ENCODE assay signal across 8 cellular contexts in the genomic region with DNA sequence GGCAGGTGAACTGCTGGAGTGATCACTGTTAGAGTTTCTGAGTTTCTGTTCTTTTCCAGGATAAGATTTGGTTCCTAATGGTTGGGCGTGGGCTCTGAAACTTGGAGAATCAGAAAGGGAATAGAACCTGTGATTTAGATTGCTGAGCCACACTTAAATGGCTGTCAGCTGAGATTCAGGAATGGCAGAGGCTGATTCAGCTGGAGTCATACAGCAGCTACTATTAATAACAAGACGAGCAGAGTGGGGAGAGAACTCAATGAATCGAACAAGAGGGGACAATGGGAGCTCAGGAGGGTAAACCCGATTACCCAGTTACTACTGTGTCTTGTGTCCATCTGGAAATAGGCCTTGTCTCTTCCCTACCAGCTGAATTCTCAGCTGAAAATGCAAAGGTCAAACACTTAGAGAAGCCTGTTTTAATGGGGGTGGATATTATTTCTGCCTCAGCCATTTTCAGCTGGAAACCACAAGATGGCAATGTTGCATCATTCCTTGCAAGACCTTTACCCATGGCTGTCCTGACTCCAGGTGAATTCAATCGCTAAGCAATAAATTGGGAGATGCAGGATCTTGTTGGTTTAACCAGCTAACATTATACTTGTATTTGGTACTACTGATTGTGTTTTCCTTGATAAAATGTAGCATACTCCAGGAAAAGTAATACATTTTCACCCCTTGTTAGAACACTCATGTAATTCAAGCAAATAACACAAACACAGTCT.
DNase-seq lines count a peak whose midpoint lies in the region; ATAC-seq and TF ChIP-seq lines count a peak whose summit lies in the region.

No MANE protein-coding gene starts in this region.

- H3K9me3 ChIP-seq in HAP-1 (no peaks in the 10 kb centered on the region), lung (ENCODE audit: control insufficient read depth in 2 of 2, insufficient read depth in 1 of 2, low read length in 1 of 2) (no peaks in the 10 kb centered on the region)

- H3K27me3 ChIP-seq in HAP-1 (ENCODE audit: low read depth) (peaks cover 4% of the 10 kb centered on the region; the same call in 1 of the 2 replicates), lung (ENCODE audit: control insufficient read depth, insufficient read depth) (no peaks in the 10 kb centered on the region)

- no peaks in the 10 kb centered on the region for H3K9me3 Mint-ChIP-seq in activated T-cell treated with anti-CD3 and anti-CD28 coated beads, Interleukin-2, amount 50 U/mL, for 72 hours

- ATAC-seq in activated T-cell treated with anti-CD3 and anti-CD28 coated beads, Interleukin-2, amount 50 U/mL, for 72 hours (replicated peaks in 1 of 2) = peak; percentile 53 to 54
- ATAC-seq in lung (ENCODE audit: insufficient read depth, low FRiP score) = peak; percentile 41

- H3K4me3 ChIP-seq in HAP-1 (no peak overlapping the region), lung (no peak overlapping the region)

- H3K4me1 ChIP-seq in HAP-1 (no peaks in the 10 kb centered on the region), lung (ENCODE audit: control insufficient read depth in 2 of 2, insufficient read depth in 2 of 2, low read length in 2 of 2) (peaks cover 0 to 1% of the 10 kb centered on the region in 2 donors)

- peak; percentile 63 for TF ChIP-seq CTCF in lung (IDR thresholded peaks at IDR 0.05; ENCODE audit: control extremely low read depth, extremely low read depth)

- peaks cover 37% of the 10 kb centered on the region for H3K27me3 Mint-ChIP-seq in activated T-cell treated with anti-CD3 and anti-CD28 coated beads, Interleukin-2, amount 50 U/mL, for 72 hours (ENCODE audit: low read depth)

- no peaks in the 10 kb centered on the region for H3K4me1 Mint-ChIP-seq in activated T-cell treated with anti-CD3 and anti-CD28 coated beads, Interleukin-2, amount 50 U/mL, for 72 hours (ENCODE audit: low read depth)

- H3K27ac Mint-ChIP-seq in activated T-cell treated with anti-CD3 and anti-CD28 coated beads, Interleukin-2, amount 50 U/mL, for 72 hours = no peak overlapping the region

- H3K27ac ChIP-seq in lung (ENCODE audit: low read depth in 1 of 2, low read length in 1 of 2) = no peak overlapping the region

- no peaks in the 10 kb centered on the region for H3K36me3 ChIP-seq in HAP-1 (replicated peaks)
- H3K36me3 ChIP-seq in lung (ENCODE audit: control insufficient read depth in 2 of 2, insufficient read depth in 2 of 2, low read length in 2 of 2) = no peaks in the 10 kb centered on the region

- 53 to 58% methylated on average over 5 of the region's 5 CpGs for WGBS in lung, 2 donors

- DNase-seq in activated T-cell treated with anti-CD3 and anti-CD28 coated beads, Interleukin-2, amount 50 U/mL, for 72 hours = peak in 1 of 2 donors; percentile 12
- no peak for DNase-seq in activated T-cell treated with anti-CD3 and anti-CD28 coated beads, Interleukin-2, amount 50 U/mL, for 1 hour
- DNase-seq in HAP-1 (ENCODE audit: low spot score in 2 of 2) (peak; percentile 49 to 72), LHCN-M2 (ENCODE audit: low read depth) (peak; percentile 44), OCI-M2 (lab: John Stamatoyannopoulos, UW; ENCODE audit: unreplicated experiment) (peak; percentile 13), ecto neural progenitor cell (ENCODE audit: low spot score) (peak; percentile 55), lung (ENCODE audit: low spot score) (peak; percentile 30), NCI-H1048 (lab: John Stamatoyannopoulos, UW) (no peak)

- in situ Hi-C loops in HAP-1 (cut with MboI; ENCODE audit: low sequenced_read_pairs) = loop anchor here (5.0 kb wide), 1 partner anchor 45 kb away; no protein-coding TSS in a partner anchor

- H3K36me3 Mint-ChIP-seq in activated T-cell treated with anti-CD3 and anti-CD28 coated beads, Interleukin-2, amount 50 U/mL, for 72 hours (ENCODE audit: insufficient read depth in 2 of 2) = no peaks in the 10 kb centered on the region

- H3K4me3 Mint-ChIP-seq in activated T-cell treated with anti-CD3 and anti-CD28 coated beads, Interleukin-2, amount 50 U/mL, for 72 hours = no peak overlapping the region

Comparison
In these comparisons a context has a peak if more than half of its experiments do, and no peak if none do; other contexts are left out.
1. DNase-seq: peak in HAP-1 (2 of 2), LHCN-M2 (single experiment), OCI-M2 (single experiment), ecto neural progenitor cell (single experiment) and lung (single experiment); none in activated T-cell treated with anti-CD3 and anti-CD28 coated beads, Interleukin-2, amount 50 U/mL, for 1 hour (single experiment) and NCI-H1048 (single experiment).